11 cellular contexts compared by ENCODE assay signal in genomic region chr2:10067881-10068280, GRCh38.
"Had no signal": no experiment of that assay in that cellular context is flagged by ENCODE, and none has a peak within 500 bp of the region (broad histone marks: within the 10 kb centered on the region; RNA-seq: fewer than 3 reads in every experiment).

No MANE protein-coding gene starts in this region.

- H3K9me3 ChIP-seq: HAP-1 had no signal

- H3K4me3 ChIP-seq: GM23248, GM23338, HAP-1 had no signal

- H3K4me2 ChIP-seq: GM23338 had no signal

- H3K27ac ChIP-seq: GM23248 had no signal

- ATAC-seq: GM23338, HCT116 had no signal

- DNase-seq: GM23248, GOT3, H7, H9, HCEC 1CT, HFFc6 had no signal

- H2AFZ ChIP-seq: GM23248, GM23338 had no signal

- H3K36me3 ChIP-seq: HAP-1 had no signal

- H3K4me1 ChIP-seq: HAP-1 had no signal

- FAIRE-seq: H1, H54 had no signal

- H3K9ac ChIP-seq: GM23248 had no signal
